In the genomic region with DNA sequence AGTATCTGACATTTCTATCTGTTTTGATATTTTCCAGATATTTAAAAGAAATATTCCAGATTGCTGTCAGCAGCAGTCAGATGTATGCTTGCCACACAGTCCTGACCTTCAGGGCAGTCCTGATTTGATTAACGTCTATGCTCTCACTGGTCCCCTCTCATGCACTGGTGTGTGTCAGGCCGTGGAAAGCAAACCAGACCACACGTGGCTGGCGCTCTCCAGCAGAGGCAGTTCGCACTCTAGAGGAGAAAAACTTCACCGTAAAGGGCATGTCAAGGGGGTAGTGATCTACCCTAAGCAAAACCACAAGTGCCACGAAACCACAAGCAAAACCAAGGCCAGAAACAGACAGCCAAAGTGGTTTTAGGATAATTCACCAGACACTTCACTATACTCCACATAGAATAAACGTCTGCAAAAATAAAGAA, we compare ENCODE assay signal across 11 cellular contexts. TPM values are rescaled to one million over a fixed set of nuclear protein-coding genes. Genes with fewer than 3 reads are reported as not detected.
DNase-seq lines count a peak whose midpoint lies in the region; ATAC-seq, FAIRE-seq and TF ChIP-seq lines count a peak whose summit lies in the region.
"Had no signal": no experiment of that assay in that cellular context is flagged by ENCODE, and none has a peak within 500 bp of the region (broad histone marks: within the 10 kb centered on the region; RNA-seq: fewer than 3 reads in every experiment).

No MANE protein-coding gene starts in this region.

- no peak overlapping the region for H3K4me3 ChIP-seq in astrocyte (ENCODE audit: insufficient read depth, low read depth, low read length)
- H3K4me3 ChIP-seq: thoracic aorta had no signal

- H4K20me1 ChIP-seq in astrocyte (ENCODE audit: insufficient read depth, low read length), result no peaks in the 10 kb centered on the region

- H3K27ac Mint-ChIP-seq in astrocyte (ENCODE audit: unreplicated experiment), result no peak overlapping the region

- no peak overlapping the region for H3K4me3 Mint-ChIP-seq in astrocyte (ENCODE audit: unreplicated experiment)

- no peaks in the 10 kb centered on the region for H3K79me2 ChIP-seq in astrocyte (ENCODE audit: insufficient read depth, low read length)

- DNase-seq in CD1c-positive myeloid dendritic cell (ENCODE audit: extremely low spot score), result peak; percentile 29
- DNase-seq in KBM-7, result peak; percentile 55
- DNase-seq in astrocyte (ENCODE audit: low read depth), result peak; percentile 31
- no peak for DNase-seq in NCI-H446 treated with DMSO at 0.1 percent for 48 hours (lab: John Stamatoyannopoulos, UW)
- no peak for DNase-seq in effector CD4-positive, alpha-beta T cell
- DNase-seq in SHP77 treated with DMSO at 0.1 percent for 48 hours (lab: John Stamatoyannopoulos, UW), result no peak

- no peaks in the 10 kb centered on the region for H3K9me3 ChIP-seq in astrocyte (ENCODE audit: insufficient read depth, low read depth, low read length)
- H3K9me3 ChIP-seq: thoracic aorta had no signal

- peaks cover 38% of the 10 kb centered on the region for H3K36me3 Mint-ChIP-seq in astrocyte (ENCODE audit: low read depth, unreplicated experiment)

- peaks cover 22% of the 10 kb centered on the region for H3K4me1 ChIP-seq in astrocyte (ENCODE audit: insufficient read depth, low read length)

- in situ Hi-C loops in KBM-7 (cut with MboI; ENCODE audit: low pct_unique_long_range_greater_than_20kb, low sequenced_read_pairs), result no loop called here

- no peaks in the 10 kb centered on the region for H3K27me3 ChIP-seq in astrocyte (ENCODE audit: insufficient read depth, low read length)

- TF ChIP-seq CTCF in astrocyte (IDR thresholded peaks at IDR 0.05; ENCODE audit: insufficient read depth, low read depth, low read length), result no peak

- no peak for FAIRE-seq in astrocyte (lab: Jason Lieb, UNC)

- no peaks in the 10 kb centered on the region for H3K27me3 Mint-ChIP-seq in astrocyte (ENCODE audit: low read depth, unreplicated experiment)

- no peak overlapping the region for H2AFZ ChIP-seq in astrocyte (ENCODE audit: low read depth, low read length)

- H3K36me3 ChIP-seq in astrocyte (ENCODE audit: insufficient read depth, low read length), result no peaks in the 10 kb centered on the region

- no peaks in the 10 kb centered on the region for H3K9me3 Mint-ChIP-seq in astrocyte (ENCODE audit: unreplicated experiment)

- no peak overlapping the region for H3K27ac ChIP-seq in astrocyte (ENCODE audit: low read depth, low read length)
- H3K27ac ChIP-seq: thoracic aorta had no signal

- ATAC-seq in GM18909 (IDR thresholded peaks at IDR 0.05; ENCODE audit: poor library complexity, unreplicated experiment) (peak; percentile 55), GM19324 (IDR thresholded peaks at IDR 0.05; ENCODE audit: low FRiP score, unreplicated experiment) (no peak)
- ATAC-seq: HCT116, Panc1 had no signal

- H3K4me2 ChIP-seq in astrocyte (ENCODE audit: low read length), result no peak overlapping the region

- no peak overlapping the region for H3K9ac ChIP-seq in astrocyte (ENCODE audit: low read length)

- peaks cover 11% of the 10 kb centered on the region for H3K4me1 Mint-ChIP-seq in astrocyte (ENCODE audit: low read depth, unreplicated experiment)

RNA-seq across cellular contexts. Expression of gene PARP12, which starts 26.5 kb away (rescaled TPM):
- total RNA-seq in astrocyte, result 58.1 and 58.5 TPM in 2 replicates

Comparison
In these comparisons a context has a peak if more than half of its experiments do, and no peak if none do; other contexts are left out.
1. DNase-seq: peak in CD1c-positive myeloid dendritic cell (single experiment), KBM-7 (single experiment) and astrocyte (single experiment); none in NCI-H446 treated with DMSO at 0.1 percent for 48 hours (single experiment), effector CD4-positive, alpha-beta T cell (single experiment) and SHP77 treated with DMSO at 0.1 percent for 48 hours (single experiment).